ENCODE assay signal across 20 cellular contexts in the genomic region with DNA sequence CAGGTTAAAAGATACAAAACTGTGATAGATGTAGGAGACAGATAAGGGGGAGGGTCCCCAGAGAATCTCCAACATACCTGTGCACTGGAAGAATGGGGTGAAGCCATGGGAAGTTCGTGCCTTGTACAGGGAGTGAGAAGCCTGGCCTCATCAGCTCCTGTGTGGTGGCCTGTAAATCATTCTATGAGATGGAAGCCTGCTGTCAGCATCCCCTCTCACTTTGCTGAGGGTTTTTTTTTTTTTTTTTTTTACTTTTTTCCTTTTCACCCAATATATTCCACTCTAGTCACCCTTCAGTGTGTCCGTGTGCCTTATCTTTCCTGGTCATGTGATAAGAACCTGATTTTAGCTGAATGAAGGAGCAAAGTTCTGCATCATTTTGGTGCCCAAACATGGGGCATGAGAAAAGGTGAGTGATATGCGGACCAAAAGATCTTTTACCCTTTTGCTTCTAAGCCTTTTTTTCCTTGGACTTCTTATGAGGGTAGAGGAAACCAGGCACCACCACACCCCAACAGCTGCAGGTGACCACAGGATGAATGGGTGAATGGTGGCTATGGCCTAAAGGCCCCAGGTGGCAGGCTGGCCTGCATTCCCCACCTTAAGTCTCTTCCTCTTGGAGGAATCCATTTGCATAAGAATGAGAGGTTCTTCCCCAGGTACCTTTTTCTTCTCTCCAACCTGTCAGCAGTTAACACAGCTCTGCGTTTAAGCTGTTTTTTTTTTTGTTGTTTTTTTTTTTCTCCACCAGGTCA.
"Had no signal": no experiment of that assay in that cellular context is flagged by ENCODE, and none has a peak within 500 bp of the region (broad histone marks: within the 10 kb centered on the region; RNA-seq: fewer than 3 reads in every experiment).

No MANE protein-coding gene starts in this region.

- DNase-seq: activated CD4-positive, alpha-beta memory T cell treated with anti-CD3 and anti-CD28 coated beads for 36 hours; activated CD4-positive, alpha-beta T cell treated with anti-CD3 and anti-CD28 coated beads for 36 hours; activated T-cell treated with anti-CD3 and anti-CD28 coated beads for 4 hours; effector CD8-positive, alpha-beta T cell; heart right ventricle; kidney glomerular epithelial cell; left ventricle myocardium inferior; mammary epithelial cell; mucosa of descending colon; naive thymus-derived CD4-positive, alpha-beta T cell; pancreas; stimulated activated CD4-positive, alpha-beta T cell treated with anti-CD3 and anti-CD28 coated beads, Interleukin-4, amount 100 ng/mL, for 1 hour; stimulated activated naive CD8-positive, alpha-beta T cell treated with anti-CD3 and anti-CD28 coated beads, Interleukin-15, amount 100 ng/mL, for 72 hours; upper lobe of right lung had no signal

- H3K36me3 Mint-ChIP-seq: activated CD4-positive, alpha-beta memory T cell treated with anti-CD3 and anti-CD28 coated beads for 36 hours; activated naive CD8-positive, alpha-beta T cell; naive thymus-derived CD4-positive, alpha-beta T cell had no signal

- H3K36me3 ChIP-seq: esophagus muscularis mucosa, gastroesophageal sphincter, heart right ventricle, left ventricle myocardium inferior, pancreas, upper lobe of right lung had no signal

- H3K27me3 Mint-ChIP-seq: activated CD4-positive, alpha-beta memory T cell treated with anti-CD3 and anti-CD28 coated beads for 36 hours; activated CD4-positive, alpha-beta T cell treated with anti-CD3 and anti-CD28 coated beads for 36 hours; activated naive CD8-positive, alpha-beta T cell; dendritic cell treated with granulocyte-macrophage colony-stimulating factor and Interleukin-4, amounts not matched to agents 40 ng/mL and 50 ng/mL, for 4 days; naive thymus-derived CD4-positive, alpha-beta T cell; stimulated activated naive CD8-positive, alpha-beta T cell treated with anti-CD3 and anti-CD28 coated beads, Interleukin-15, amount 100 ng/mL, for 72 hours had no signal

- H3K4me1 Mint-ChIP-seq: activated CD4-positive, alpha-beta T cell treated with anti-CD3 and anti-CD28 coated beads for 36 hours; naive thymus-derived CD4-positive, alpha-beta T cell; stimulated activated naive CD8-positive, alpha-beta T cell treated with anti-CD3 and anti-CD28 coated beads, Interleukin-15, amount 100 ng/mL, for 72 hours had no signal

- H3K27me3 ChIP-seq: esophagus muscularis mucosa, gastroesophageal sphincter, heart right ventricle, pancreas, upper lobe of right lung had no signal

- H3K4me1 ChIP-seq: esophagus muscularis mucosa, gastroesophageal sphincter, heart right ventricle, left ventricle myocardium inferior, pancreas, upper lobe of right lung had no signal

- H3K27ac ChIP-seq: esophagus muscularis mucosa, gastroesophageal sphincter, heart right ventricle, left ventricle myocardium inferior, pancreas, upper lobe of right lung had no signal

- H3K4me3 Mint-ChIP-seq: activated CD4-positive, alpha-beta memory T cell treated with anti-CD3 and anti-CD28 coated beads for 36 hours; activated CD4-positive, alpha-beta T cell treated with anti-CD3 and anti-CD28 coated beads for 36 hours; activated naive CD8-positive, alpha-beta T cell; dendritic cell treated with granulocyte-macrophage colony-stimulating factor and Interleukin-4, amounts not matched to agents 40 ng/mL and 50 ng/mL, for 4 days; naive thymus-derived CD4-positive, alpha-beta T cell; stimulated activated naive CD8-positive, alpha-beta T cell treated with anti-CD3 and anti-CD28 coated beads, Interleukin-15, amount 100 ng/mL, for 72 hours had no signal

- H3K4me2 ChIP-seq: smooth muscle cell had no signal

- H3K4me3 ChIP-seq: esophagus muscularis mucosa, gastroesophageal sphincter, heart right ventricle, left ventricle myocardium inferior, mucosa of descending colon, pancreas, smooth muscle cell, upper lobe of right lung had no signal

- H3K9me3 ChIP-seq: esophagus muscularis mucosa, gastroesophageal sphincter, left ventricle myocardium inferior, mucosa of descending colon, pancreas, upper lobe of right lung had no signal

- H3K27ac Mint-ChIP-seq: activated CD4-positive, alpha-beta memory T cell treated with anti-CD3 and anti-CD28 coated beads for 36 hours; activated CD4-positive, alpha-beta T cell treated with anti-CD3 and anti-CD28 coated beads for 36 hours; activated naive CD8-positive, alpha-beta T cell; dendritic cell treated with granulocyte-macrophage colony-stimulating factor and Interleukin-4, amounts not matched to agents 40 ng/mL and 50 ng/mL, for 4 days; naive thymus-derived CD4-positive, alpha-beta T cell; stimulated activated naive CD8-positive, alpha-beta T cell treated with anti-CD3 and anti-CD28 coated beads, Interleukin-15, amount 100 ng/mL, for 72 hours had no signal

- ATAC-seq: activated CD4-positive, alpha-beta T cell treated with anti-CD3 and anti-CD28 coated beads for 36 hours; gastroesophageal sphincter; heart right ventricle; mucosa of descending colon; naive thymus-derived CD4-positive, alpha-beta T cell; pancreas; sciatic nerve; stimulated activated naive CD8-positive, alpha-beta T cell treated with anti-CD3 and anti-CD28 coated beads, Interleukin-15, amount 100 ng/mL, for 72 hours; upper lobe of right lung had no signal
